1 cellular context compared by ENCODE assay signal in the genomic region with DNA sequence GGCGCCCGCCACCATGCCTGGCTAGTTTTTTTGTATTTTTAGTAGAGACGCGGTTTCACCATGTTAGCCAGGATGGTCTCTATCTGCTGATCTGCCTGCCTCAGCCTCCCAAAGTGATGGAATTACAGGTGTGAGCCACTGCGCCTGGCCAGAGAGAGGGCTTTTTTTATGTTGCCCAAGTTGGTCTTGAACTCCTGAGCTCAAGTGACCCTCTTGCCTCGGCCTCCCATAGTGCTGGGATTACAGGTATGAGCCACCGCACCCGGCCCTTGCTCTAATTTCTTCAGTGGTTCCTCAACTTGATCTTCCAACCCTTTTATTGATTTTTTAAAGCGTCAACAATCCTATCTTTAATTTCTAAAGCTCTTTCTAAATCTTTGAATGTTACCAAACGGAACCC. TPM values are rescaled to one million over a fixed set of nuclear protein-coding genes. Genes with fewer than 3 reads are reported as not detected.
"Had no signal": no experiment of that assay in that cellular context is flagged by ENCODE, and none has a peak within 500 bp of the region (broad histone marks: within the 10 kb centered on the region; RNA-seq: fewer than 3 reads in every experiment).

No MANE protein-coding gene starts in this region.

RNA-seq across cellular contexts. Expression of a gene that starts 25.8 kb away (rescaled TPM):
- polyA plus RNA-seq: IgD-negative memory B cell had no signal
